In genomic region chr2:177078416-177078815, GRCh38 we compare ENCODE assay signal across 13 cellular contexts.
DNase-seq lines count a peak whose midpoint lies in the region; ATAC-seq, FAIRE-seq and TF ChIP-seq lines count a peak whose summit lies in the region.
"Had no signal": no experiment of that assay in that cellular context is flagged by ENCODE, and none has a peak within 500 bp of the region (broad histone marks: within the 10 kb centered on the region; RNA-seq: fewer than 3 reads in every experiment).

No MANE protein-coding gene starts in this region.

- H3K27ac ChIP-seq in foreskin keratinocyte (no peak overlapping the region), pancreas (no peak overlapping the region)
- H3K27ac ChIP-seq: coronary artery, vagina had no signal

- no peak for TF ChIP-seq CTCF in foreskin keratinocyte (conservative IDR thresholded peaks at IDR 0.05)
- no peak for TF ChIP-seq CTCF in pancreas (IDR thresholded peaks at IDR 0.05)

- H3K36me3 ChIP-seq in pancreas (no peaks in the 10 kb centered on the region), H7 (replicated peaks; ENCODE audit: control insufficient read depth, insufficient read depth, low read length) (no peaks in the 10 kb centered on the region)
- H3K36me3 ChIP-seq: vagina had no signal

- H3K4me3 ChIP-seq in pancreas: no peak overlapping the region
- H3K4me3 ChIP-seq in H7 (ENCODE audit: insufficient read depth, low read depth, low read length): no peak overlapping the region
- H3K4me3 ChIP-seq: coronary artery, vagina had no signal

- intact Hi-C loops in pancreas (cut with DNase I): no loop called here

- H3K27me3 ChIP-seq in foreskin keratinocyte (peaks cover 9% of the 10 kb centered on the region), pancreas (no peaks in the 10 kb centered on the region), H7 (ENCODE audit: control insufficient read depth, insufficient read depth, low read length) (no peaks in the 10 kb centered on the region)
- H3K27me3 ChIP-seq: vagina had no signal

- no peaks in the 10 kb centered on the region for H3K4me1 ChIP-seq in foreskin keratinocyte
- H3K4me1 ChIP-seq in pancreas: no peaks in the 10 kb centered on the region
- H3K4me1 ChIP-seq: vagina had no signal

- no peak for FAIRE-seq in pancreas (lab: Jason Lieb, UNC)
- FAIRE-seq: G401.6 had no signal

- DNase-seq in Ammon's horn (ENCODE audit: low spot score): peak; percentile 32
- peak; percentile 82 for DNase-seq in NCI-H2029 (lab: John Stamatoyannopoulos, UW)
- DNase-seq in foreskin keratinocyte: peak in 1 of 2 donors; percentile 7
- DNase-seq in pancreas: peak in 3 of 6 donors; percentile 7 to 61 (median 52)
- no peak for DNase-seq in NCI-H1092 (lab: John Stamatoyannopoulos, UW)
- DNase-seq in H7: no peak
- DNase-seq: activated CD4-positive, alpha-beta memory T cell treated with anti-CD3 and anti-CD28 coated beads, Interleukin-2, amount 10 ng/mL, durations not matched to agents 7 days and 5 days; NCI-H1436 treated with DMSO at 0.1 percent for 48 hours had no signal

- 39 to 49% methylated on average over 3 of the region's 3 CpGs for WGBS in pancreas, 2 donors

- H3K9me3 ChIP-seq in pancreas: no peaks in the 10 kb centered on the region
- H3K9me3 ChIP-seq: vagina had no signal

- ATAC-seq in foreskin keratinocyte (peak; percentile 40), pancreas (peak in 3 of 4 donors; percentile 57 to 68 (median 60)), GM21619 (IDR thresholded peaks at IDR 0.05; ENCODE audit: unreplicated experiment) (no peak), GM18873 (IDR thresholded peaks at IDR 0.05; ENCODE audit: low FRiP score, unreplicated experiment) (no peak)

Comparison
In these comparisons a context has a peak if more than half of its experiments do, and no peak if none do; other contexts are left out.
1. DNase-seq: peak in Ammon's horn (single experiment) and NCI-H2029 (single experiment); none in NCI-H1092 (single experiment) and H7 (single experiment).
2. ATAC-seq: peak in foreskin keratinocyte (single experiment) and pancreas (3 of 4); none in GM21619 (single experiment) and GM18873 (single experiment).